Comparison of ENCODE assay signal across 8 cellular contexts in genomic region chr1:151611832-151612505, GRCh38. TPM values are rescaled to one million over a fixed set of nuclear protein-coding genes. Genes with fewer than 3 reads are reported as not detected.
DNase-seq lines count a peak whose midpoint lies in the region; ATAC-seq and TF ChIP-seq lines count a peak whose summit lies in the region.

Gene SNX27 (plus strand): TSS chr1:151612050. CDS start chr1:151612202, 152 bp downstream.

- H3K4me3 Mint-ChIP-seq in activated CD4-positive, alpha-beta T cell treated with anti-CD3 and anti-CD28 coated beads for 36 hours: peak within 1 kb of the TSS; percentile 99
- H3K4me3 Mint-ChIP-seq in chondrocyte (ENCODE audit: unreplicated experiment): peak within 1 kb of the TSS; percentile 99

- H3K27me3 ChIP-seq in BJ (ENCODE audit: control insufficient read depth, insufficient read depth, low read length): no peaks in the 10 kb centered on the region

- DNase-seq in BJ (ENCODE audit: low read depth): peak; percentile 55
- peak; percentile 97 for DNase-seq in GM19240 (ENCODE audit: insufficient read length, low spot score)
- peak; percentile 68 for DNase-seq in NCI-H524 treated with DMSO at 0.1 percent for 48 hours (lab: John Stamatoyannopoulos, UW)
- DNase-seq in activated CD4-positive, alpha-beta T cell treated with anti-CD3 and anti-CD28 coated beads for 36 hours: peak; percentile 95
- peak; percentile 94 for DNase-seq in chondrocyte (ENCODE audit: low spot score)
- peak; percentile 86 for DNase-seq in kidney glomerular epithelial cell (lab: John Stamatoyannopoulos, UW)
- DNase-seq in stimulated activated CD4-positive, alpha-beta T cell treated with anti-CD3 and anti-CD28 coated beads, Interleukin-1b, Interleukin-23, amount 100 ng/mL, for 1 hour (ENCODE audit: low read depth in 2 of 2): peak; percentile 67 to 70

- H3K36me3 Mint-ChIP-seq in activated CD4-positive, alpha-beta T cell treated with anti-CD3 and anti-CD28 coated beads for 36 hours (ENCODE audit: low read depth): peaks cover 10% of the 10 kb centered on the region
- peaks cover 1% of the 10 kb centered on the region for H3K36me3 Mint-ChIP-seq in chondrocyte (ENCODE audit: low read depth)

- POLR2A ChIA-PET in BJ (lab: Charles Lee): no interaction called here
- POLR2A ChIA-PET in activated CD4-positive, alpha-beta T cell treated with anti-CD3 and anti-CD28 coated beads for 36 hours (lab: Charles Lee): interaction anchor here (0.7 kb wide), 1 partner anchor 118 kb away, joined by 4 read pairs; no protein-coding TSS in a partner anchor

- CTCF ChIA-PET in BJ (lab: Yijun Ruan, JAX): interaction anchor here (0.6 to 3.7 kb wide), 2 partner anchors 18 to 59 kb away, joined by 3 to 17 read pairs; no protein-coding TSS in a partner anchor
- CTCF ChIA-PET in activated CD4-positive, alpha-beta T cell treated with anti-CD3 and anti-CD28 coated beads for 36 hours (lab: Charles Lee): interaction anchor here (0.5 to 1.0 kb wide), 4 partner anchors 12 to 302 kb away, joined by 3 to 4 read pairs (median 3); no protein-coding TSS in a partner anchor

- peaks cover 46% of the 10 kb centered on the region for H3K4me1 Mint-ChIP-seq in activated CD4-positive, alpha-beta T cell treated with anti-CD3 and anti-CD28 coated beads for 36 hours
- peaks cover 53% of the 10 kb centered on the region for H3K4me1 Mint-ChIP-seq in chondrocyte (ENCODE audit: low read depth)

- intact Hi-C loops in activated CD4-positive, alpha-beta T cell treated with anti-CD3 and anti-CD28 coated beads for 36 hours (cut with DNase I, micrococcal nuclease): loop anchor here in 1 of 2 experiments (1.0 to 5.0 kb wide), 12 partner anchors 72 to 446 kb away; partner anchors contain the start of genes C2CD4D, CGN, MRPL9 and PI4KB

- H3K9me3 Mint-ChIP-seq in activated CD4-positive, alpha-beta T cell treated with anti-CD3 and anti-CD28 coated beads for 36 hours (ENCODE audit: low read depth): no peaks in the 10 kb centered on the region
- H3K9me3 Mint-ChIP-seq in chondrocyte (ENCODE audit: low read depth): no peaks in the 10 kb centered on the region

- H3K36me3 ChIP-seq in BJ (ENCODE audit: control insufficient read depth, insufficient read depth, low read length): no peaks in the 10 kb centered on the region

- peak within 1 kb of the TSS; percentile 95 for H3K27ac Mint-ChIP-seq in activated CD4-positive, alpha-beta T cell treated with anti-CD3 and anti-CD28 coated beads for 36 hours
- H3K27ac Mint-ChIP-seq in chondrocyte (ENCODE audit: unreplicated experiment): peak within 1 kb of the TSS; percentile 93

- peak; percentile 84 for ATAC-seq in HG03460 (IDR thresholded peaks at IDR 0.05; ENCODE audit: unreplicated experiment)
- ATAC-seq in activated CD4-positive, alpha-beta T cell treated with anti-CD3 and anti-CD28 coated beads for 36 hours: peak; percentile 93

- TF ChIP-seq CTCF in BJ (IDR thresholded peaks at IDR 0.05; ENCODE audit: insufficient read depth, low read depth, low read length) (no peak), chondrocyte (IDR thresholded peaks at IDR 0.05) (no peak)

- H3K27me3 Mint-ChIP-seq in activated CD4-positive, alpha-beta T cell treated with anti-CD3 and anti-CD28 coated beads for 36 hours: peaks cover 6% of the 10 kb centered on the region
- H3K27me3 Mint-ChIP-seq in chondrocyte (ENCODE audit: low read depth): no peaks in the 10 kb centered on the region

- H3K4me3 ChIP-seq in BJ (ENCODE audit: low read depth, low read length): peak within 1 kb of the TSS; percentile 97

RNA-seq across cellular contexts. Expression of gene SNX27, which starts in this region (rescaled TPM):
- 7.0 and 10.4 TPM in 2 replicates for polyA plus RNA-seq in BJ (2011; rRNA removed)
- polyA minus RNA-seq in BJ (2011; rRNA and poly(A)+ RNA removed): 12.4 and 16.9 TPM in 2 replicates
- total RNA-seq in activated CD4-positive, alpha-beta T cell treated with anti-CD3 and anti-CD28 coated beads for 36 hours: 10 to 100 TPM; 28.5 to 29.1 TPM
- total RNA-seq in chondrocyte: 39.0 to 39.5 TPM (median 39.3 TPM) in 3 replicates

Comparison
In these comparisons a context has a peak if more than half of its experiments do, and no peak if none do; other contexts are left out.
1. Peak in every context shown above with its lines: DNase-seq, ATAC-seq and H3K4me3 ChIP-seq.